8 cellular contexts compared by ENCODE assay signal in the genomic region with DNA sequence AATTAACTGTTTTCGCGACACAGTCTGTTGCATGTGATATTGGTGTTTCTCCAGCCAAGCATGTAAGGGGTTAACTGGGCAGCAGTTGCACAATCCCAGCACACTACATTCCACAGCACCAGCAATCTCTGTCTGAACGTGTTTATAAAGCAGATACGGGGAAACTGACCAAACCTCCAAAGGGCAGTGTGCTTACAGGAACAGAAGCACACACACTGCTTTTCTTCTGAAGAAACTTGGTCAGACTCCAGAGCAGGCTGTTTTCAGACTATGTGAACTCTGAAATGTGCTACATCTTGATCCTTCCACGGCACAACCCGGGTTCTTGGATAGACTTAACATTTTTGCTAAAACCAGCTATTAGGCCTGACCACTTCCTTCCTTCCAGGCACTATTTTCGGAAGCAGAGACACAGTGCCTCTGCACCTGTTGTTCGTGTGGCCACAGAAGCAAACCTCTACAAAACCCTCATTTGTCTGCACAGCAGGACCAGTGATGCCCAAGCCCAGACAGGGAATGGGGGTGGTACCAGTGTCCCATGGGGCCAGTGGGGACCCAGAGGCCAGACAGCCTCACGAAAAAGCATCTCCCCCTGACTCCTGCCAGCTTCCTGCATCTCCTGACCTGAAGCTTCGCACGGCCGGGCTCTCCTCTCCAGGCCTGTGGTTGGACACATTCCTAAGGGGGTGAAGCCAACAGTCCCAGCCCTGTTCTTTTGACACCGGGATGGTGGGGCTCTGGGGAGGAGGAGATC.
DNase-seq lines count a peak whose midpoint lies in the region; ATAC-seq and TF ChIP-seq lines count a peak whose summit lies in the region.

No MANE protein-coding gene starts in this region.

- H3K27me3 Mint-ChIP-seq in chondrocyte (ENCODE audit: low read depth), result no peaks in the 10 kb centered on the region

- peak; percentile 86 for DNase-seq in AG04450 (ENCODE audit: low read depth, low spot score)
- DNase-seq in NOMO-1 treated with dmso at 0.1 percent for 144 hours (lab: John Stamatoyannopoulos, UW; ENCODE audit: unreplicated experiment), result peak; percentile 55
- no peak for DNase-seq in chondrocyte (ENCODE audit: low spot score)
- DNase-seq in mucosa of descending colon, result peak; percentile 57 to 63 (median 59)
- peak in 1 of 2 donors; percentile 64 for DNase-seq in aorta
- no peak for DNase-seq in erythroblast (lab: John Stamatoyannopoulos, UW)

- H3K9me3 Mint-ChIP-seq in chondrocyte (ENCODE audit: low read depth), result no peaks in the 10 kb centered on the region

- no peaks in the 10 kb centered on the region for H3K27me3 ChIP-seq in AG04450 (ENCODE audit: control insufficient read depth, insufficient read depth, low read length)
- no peaks in the 10 kb centered on the region for H3K27me3 ChIP-seq in aorta (ENCODE audit: control insufficient read depth in 1 of 2, insufficient read depth in 2 of 2, low read length in 1 of 2)

- H3K36me3 ChIP-seq in mucosa of descending colon (ENCODE audit: low read depth) (no peaks in the 10 kb centered on the region), aorta (ENCODE audit: control insufficient read depth in 1 of 2, insufficient read depth in 2 of 2, low read length in 1 of 2) (no peaks in the 10 kb centered on the region)

- 4 to 5% methylated on average over 13 of the region's 13 CpGs for WGBS in aorta, 2 donors

- H3K4me3 Mint-ChIP-seq in chondrocyte (ENCODE audit: unreplicated experiment), result peak overlapping the region; percentile 55

- H3K27ac Mint-ChIP-seq in chondrocyte (ENCODE audit: unreplicated experiment), result peak overlapping the region; percentile 88

- H3K9me3 ChIP-seq in AG04450 (ENCODE audit: control insufficient read depth, insufficient read depth, low read length) (no peaks in the 10 kb centered on the region), mucosa of descending colon (no peaks in the 10 kb centered on the region), aorta (ENCODE audit: control insufficient read depth, low read length) (no peaks in the 10 kb centered on the region)

- POLR2A ChIA-PET in AG04450 (lab: Yijun Ruan, JAX), result interaction anchor here (0.8 to 1.6 kb wide), 3 partner anchors 10 to 153 kb away, joined by 3 to 5 read pairs (median 4); no protein-coding TSS in a partner anchor

- peak; percentile 42 for TF ChIP-seq POLR2A in GM18526 (IDR thresholded peaks at IDR 0.05; ENCODE audit: extremely low read depth, insufficient read length)
- TF ChIP-seq POLR2A in erythroblast (IDR thresholded peaks at IDR 0.05; ENCODE audit: low read length), result no peak

- H3K4me1 ChIP-seq in mucosa of descending colon (ENCODE audit: low read depth), result peaks cover 44% of the 10 kb centered on the region
- no peaks in the 10 kb centered on the region for H3K4me1 ChIP-seq in aorta (ENCODE audit: control insufficient read depth in 1 of 2, insufficient read depth in 2 of 2, low read length in 2 of 2)

- peaks cover 16% of the 10 kb centered on the region for H3K36me3 Mint-ChIP-seq in chondrocyte (ENCODE audit: low read depth)

- intact Hi-C loops in mucosa of descending colon (cut with DNase I, micrococcal nuclease), result no loop called here
- intact Hi-C loops in aorta (cut with DNase I), result no loop called here

- CTCF ChIA-PET in AG04450 (lab: Charles Lee), result interaction anchor here (1.0 to 2.2 kb wide), 2 partner anchors 119 kb away, joined by 4 to 9 read pairs; no protein-coding TSS in a partner anchor

- TF ChIP-seq CTCF in AG04450 (IDR thresholded peaks at IDR 0.05; ENCODE audit: low read depth, low read length) (no peak), chondrocyte (IDR thresholded peaks at IDR 0.05) (no peak), mucosa of descending colon (IDR thresholded peaks at IDR 0.05) (no peak)

- ATAC-seq in HG02943 (IDR thresholded peaks at IDR 0.05; ENCODE audit: low read depth, unreplicated experiment), result peak; percentile 81
- peak; percentile 13 for ATAC-seq in mucosa of descending colon
- peak; percentile 79 for ATAC-seq in aorta (ENCODE audit: low FRiP score)

- H3K27ac ChIP-seq in AG04450 (ENCODE audit: low read depth, low read length) (peak overlapping the region; percentile 93), aorta (ENCODE audit: low read depth in 1 of 2, low read length in 2 of 2) (peak overlapping the region; percentile 69 to 76)

- H3K4me1 Mint-ChIP-seq in chondrocyte (ENCODE audit: low read depth), result peaks cover 42% of the 10 kb centered on the region

- peak overlapping the region; percentile 50 for H3K4me3 ChIP-seq in AG04450 (ENCODE audit: low read depth, low read length)
- no peak overlapping the region for H3K4me3 ChIP-seq in mucosa of descending colon
- peak overlapping the region; percentile 29 to 54 for H3K4me3 ChIP-seq in aorta (ENCODE audit: low read length in 2 of 2)

Comparison
In these comparisons a context has a peak if more than half of its experiments do, and no peak if none do; other contexts are left out.
1. DNase-seq: peak in AG04450 (single experiment), NOMO-1 treated with dmso at 0.1 percent for 144 hours (single experiment) and mucosa of descending colon (3 of 3); none in chondrocyte (single experiment) and erythroblast (0 of 2).
2. ATAC-seq: peak in every context shown above with its lines; median percentile 81 in HG02943; 79 in aorta; 13 in mucosa of descending colon.